ENCODE assay signal across 1 cellular context in the genomic region with DNA sequence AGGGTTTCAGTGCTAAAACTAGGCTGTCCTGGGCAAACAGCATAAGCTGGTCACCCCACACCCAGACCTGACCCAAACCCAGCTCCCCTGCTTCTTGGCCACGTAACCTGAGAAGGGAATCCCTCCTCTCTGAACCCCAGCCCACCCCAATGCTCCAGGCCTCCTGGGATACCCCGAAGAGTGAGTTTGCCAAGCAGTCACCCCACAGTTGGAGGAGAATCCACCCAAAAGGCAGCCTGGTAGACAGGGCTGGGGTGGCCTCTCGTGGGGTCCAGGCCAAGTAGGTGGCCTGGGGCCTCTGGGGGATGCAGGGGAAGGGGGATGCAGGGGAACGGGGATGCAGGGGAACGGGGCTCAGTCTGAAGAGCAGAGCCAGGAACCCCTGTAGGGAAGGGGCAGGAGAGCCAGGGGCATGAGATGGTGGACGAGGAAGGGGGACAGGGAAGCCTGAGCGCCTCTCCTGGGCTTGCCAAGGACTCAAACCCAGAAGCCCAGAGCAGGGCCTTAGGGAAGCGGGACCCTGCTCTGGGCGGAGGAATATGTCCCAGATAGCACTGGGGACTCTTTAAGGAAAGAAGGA.
TF ChIP-seq lines count a peak whose summit lies in the region.

No MANE protein-coding gene starts in this region.

TF ChIP-seq in K562, 482 proteins besides CTCF, POLR2A, EP300 and RAD21:
- TF ChIP-seq, protein P1, sequence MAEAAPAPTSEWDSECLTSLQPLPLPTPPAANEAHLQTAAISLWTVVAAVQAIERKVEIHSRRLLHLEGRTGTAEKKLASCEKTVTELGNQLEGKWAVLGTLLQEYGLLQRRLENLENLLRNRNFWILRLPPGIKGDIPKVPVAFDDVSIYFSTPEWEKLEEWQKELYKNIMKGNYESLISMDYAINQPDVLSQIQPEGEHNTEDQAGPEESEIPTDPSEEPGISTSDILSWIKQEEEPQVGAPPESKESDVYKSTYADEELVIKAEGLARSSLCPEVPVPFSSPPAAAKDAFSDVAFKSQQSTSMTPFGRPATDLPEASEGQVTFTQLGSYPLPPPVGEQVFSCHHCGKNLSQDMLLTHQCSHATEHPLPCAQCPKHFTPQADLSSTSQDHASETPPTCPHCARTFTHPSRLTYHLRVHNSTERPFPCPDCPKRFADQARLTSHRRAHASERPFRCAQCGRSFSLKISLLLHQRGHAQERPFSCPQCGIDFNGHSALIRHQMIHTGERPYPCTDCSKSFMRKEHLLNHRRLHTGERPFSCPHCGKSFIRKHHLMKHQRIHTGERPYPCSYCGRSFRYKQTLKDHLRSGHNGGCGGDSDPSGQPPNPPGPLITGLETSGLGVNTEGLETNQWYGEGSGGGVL (CRISPR knock-in tag; IDR thresholded peaks at IDR 0.05): no peak
- TF ChIP-seq, protein P2, sequence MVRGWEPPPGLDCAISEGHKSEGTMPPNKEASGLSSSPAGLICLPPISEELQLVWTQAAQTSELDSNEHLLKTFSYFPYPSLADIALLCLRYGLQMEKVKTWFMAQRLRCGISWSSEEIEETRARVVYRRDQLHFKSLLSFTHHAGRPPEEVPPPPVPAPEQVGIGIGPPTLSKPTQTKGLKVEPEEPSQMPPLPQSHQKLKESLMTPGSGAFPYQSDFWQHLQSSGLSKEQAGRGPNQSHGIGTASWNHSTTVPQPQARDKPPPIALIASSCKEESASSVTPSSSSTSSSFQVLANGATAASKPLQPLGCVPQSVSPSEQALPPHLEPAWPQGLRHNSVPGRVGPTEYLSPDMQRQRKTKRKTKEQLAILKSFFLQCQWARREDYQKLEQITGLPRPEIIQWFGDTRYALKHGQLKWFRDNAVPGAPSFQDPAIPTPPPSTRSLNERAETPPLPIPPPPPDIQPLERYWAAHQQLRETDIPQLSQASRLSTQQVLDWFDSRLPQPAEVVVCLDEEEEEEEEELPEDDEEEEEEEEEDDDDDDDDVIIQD (CRISPR knock-in tag; IDR thresholded peaks at IDR 0.05): no peak
- TF ChIP-seq YY1 (IDR thresholded peaks at IDR 0.05; ENCODE audit: borderline replicate concordance in 1 of 3, control insufficient read depth in 1 of 3, extremely low read depth in 1 of 3, insufficient read depth in 3 of 3, insufficient read length in 1 of 3, insufficient replicate concordance in 2 of 3, low read depth in 1 of 3, low read length in 2 of 3): no peak
- TF ChIP-seq BRD4 (IDR thresholded peaks at IDR 0.05): no peak
- TF ChIP-seq ADNP (tag; IDR thresholded peaks at IDR 0.05): no peak
- TF ChIP-seq HEY1 (CRISPR knock-in tag; IDR thresholded peaks at IDR 0.05; ENCODE audit: borderline replicate concordance): no peak
- TF ChIP-seq GATAD2B (IDR thresholded peaks at IDR 0.05; ENCODE audit: borderline replicate concordance): no peak
- TF ChIP-seq GTF2A2 (tag; IDR thresholded peaks at IDR 0.05): no peak
- TF ChIP-seq ZNF311 (CRISPR knock-in tag; IDR thresholded peaks at IDR 0.05): no peak
- no peak for TF ChIP-seq ZNF707 (CRISPR knock-in tag; conservative IDR thresholded peaks at IDR 0.05)
- no peak for TF ChIP-seq KAT8 (IDR thresholded peaks at IDR 0.05; ENCODE audit: low read depth)
- TF ChIP-seq, protein P3, sequence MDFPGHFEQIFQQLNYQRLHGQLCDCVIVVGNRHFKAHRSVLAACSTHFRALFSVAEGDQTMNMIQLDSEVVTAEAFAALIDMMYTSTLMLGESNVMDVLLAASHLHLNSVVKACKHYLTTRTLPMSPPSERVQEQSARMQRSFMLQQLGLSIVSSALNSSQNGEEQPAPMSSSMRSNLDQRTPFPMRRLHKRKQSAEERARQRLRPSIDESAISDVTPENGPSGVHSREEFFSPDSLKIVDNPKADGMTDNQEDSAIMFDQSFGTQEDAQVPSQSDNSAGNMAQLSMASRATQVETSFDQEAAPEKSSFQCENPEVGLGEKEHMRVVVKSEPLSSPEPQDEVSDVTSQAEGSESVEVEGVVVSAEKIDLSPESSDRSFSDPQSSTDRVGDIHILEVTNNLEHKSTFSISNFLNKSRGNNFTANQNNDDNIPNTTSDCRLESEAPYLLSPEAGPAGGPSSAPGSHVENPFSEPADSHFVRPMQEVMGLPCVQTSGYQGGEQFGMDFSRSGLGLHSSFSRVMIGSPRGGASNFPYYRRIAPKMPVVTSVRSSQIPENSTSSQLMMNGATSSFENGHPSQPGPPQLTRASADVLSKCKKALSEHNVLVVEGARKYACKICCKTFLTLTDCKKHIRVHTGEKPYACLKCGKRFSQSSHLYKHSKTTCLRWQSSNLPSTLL (IDR thresholded peaks at IDR 0.05): no peak
- no peak for TF ChIP-seq NCOA4 (IDR thresholded peaks at IDR 0.05; ENCODE audit: partially characterized antibody)
- TF ChIP-seq, protein P4, sequence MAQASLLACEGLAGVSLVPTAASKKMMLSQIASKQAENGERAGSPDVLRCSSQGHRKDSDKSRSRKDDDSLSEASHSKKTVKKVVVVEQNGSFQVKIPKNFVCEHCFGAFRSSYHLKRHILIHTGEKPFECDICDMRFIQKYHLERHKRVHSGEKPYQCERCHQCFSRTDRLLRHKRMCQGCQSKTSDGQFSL (CRISPR knock-in tag; IDR thresholded peaks at IDR 0.05): no peak
- TF ChIP-seq, protein P4 (tag; IDR thresholded peaks at IDR 0.05): no peak
- TF ChIP-seq ZBTB1 (CRISPR knock-in tag; IDR thresholded peaks at IDR 0.05; ENCODE audit: borderline replicate concordance, low read depth): no peak
- no peak for TF ChIP-seq CBFA2T2 (conservative IDR thresholded peaks at IDR 0.05)
- TF ChIP-seq PHF21A (IDR thresholded peaks at IDR 0.05; ENCODE audit: borderline replicate concordance, low read depth): no peak
- no peak for TF ChIP-seq EWSR1 (IDR thresholded peaks at IDR 0.05; ENCODE audit: borderline replicate concordance, low read depth, partially characterized antibody)
TF ChIP-seq in K562: peak in this region for 0.
